In the genomic region with DNA sequence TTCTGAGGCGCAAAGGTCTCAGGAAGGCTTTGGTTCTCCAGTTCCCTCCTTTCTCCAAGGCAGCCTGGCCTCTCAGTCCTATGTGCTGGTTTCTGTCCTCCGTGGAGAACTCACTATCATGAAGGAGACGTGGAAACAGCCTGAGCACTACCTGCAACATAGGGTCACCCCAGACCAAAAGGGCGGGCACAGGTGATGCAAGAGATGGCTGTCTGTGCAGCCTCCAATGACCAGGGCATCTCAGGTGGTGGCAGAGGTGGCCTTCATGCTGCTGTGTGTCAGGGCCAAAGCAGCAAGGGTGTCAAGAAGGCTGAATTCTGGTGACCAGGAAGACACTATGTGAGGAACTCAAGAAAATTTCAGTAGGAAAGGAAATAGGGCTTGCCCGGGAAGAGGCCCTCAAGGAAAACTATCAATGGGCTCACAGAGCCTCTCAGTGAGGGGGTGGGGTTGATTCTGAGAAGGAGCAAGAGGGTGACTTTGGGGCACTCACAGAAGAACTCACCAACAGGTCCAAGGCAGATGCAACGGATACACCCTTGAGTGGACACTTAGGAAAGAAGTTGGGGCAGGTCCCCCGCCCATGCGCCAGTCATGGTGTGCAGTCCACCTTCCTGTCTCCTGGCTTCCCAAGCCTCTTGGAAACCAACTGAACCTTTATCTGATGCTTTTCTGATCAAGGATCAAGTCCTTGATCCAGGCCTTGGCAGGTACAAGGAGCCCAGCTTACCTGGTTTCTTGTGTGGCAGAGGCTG, we compare ENCODE assay signal across 27 cellular contexts.
"Had no signal": no experiment of that assay in that cellular context is flagged by ENCODE, and none has a peak within 500 bp of the region (broad histone marks: within the 10 kb centered on the region; RNA-seq: fewer than 3 reads in every experiment).

No MANE protein-coding gene starts in this region.

- H3K4me1 ChIP-seq: neural progenitor cell, pancreas, prostate gland, right atrium auricular region, right lobe of liver, sigmoid colon, stomach, thyroid gland, tibial nerve, upper lobe of left lung, uterus had no signal

- H3K9ac ChIP-seq: neural progenitor cell had no signal

- H3K27ac ChIP-seq: neural progenitor cell, pancreas, prostate gland, right atrium auricular region, right lobe of liver, sigmoid colon, stomach, thoracic aorta, thyroid gland, tibial nerve, upper lobe of left lung, uterus had no signal

- H3K27me3 ChIP-seq: neural progenitor cell, pancreas, right atrium auricular region, right lobe of liver, sigmoid colon, thyroid gland, tibial nerve, upper lobe of left lung, uterus had no signal

- H3K4me1 Mint-ChIP-seq: naive thymus-derived CD4-positive, alpha-beta T cell; natural killer cell; nephron; stimulated activated effector memory CD8-positive, alpha-beta T cell treated with anti-CD3 and anti-CD28 coated beads, Interleukin-12 subunit alpha, Interleukin-12 subunit beta, amount 100 ng/mL, for 72 hours; stimulated activated naive B cell treated with anti-CD40 and anti-IgM and Interleukin-4, amounts not matched to agents 10 μg/mL and 1 μg/mL and 100 μg/mL, for 72 hours had no signal

- H3K36me3 ChIP-seq: neural progenitor cell, pancreas, prostate gland, right atrium auricular region, right lobe of liver, sigmoid colon, stomach, thoracic aorta, thyroid gland, tibial nerve, upper lobe of left lung, uterus had no signal

- ATAC-seq: naive thymus-derived CD4-positive, alpha-beta T cell; natural killer cell; pancreas; right lobe of liver; stimulated activated effector memory CD8-positive, alpha-beta T cell treated with anti-CD3 and anti-CD28 coated beads, Interleukin-12 subunit alpha, Interleukin-12 subunit beta, amount 100 ng/mL, for 72 hours; stimulated activated naive B cell treated with anti-CD40 and anti-IgM and Interleukin-4, amounts not matched to agents 10 μg/mL and 1 μg/mL and 100 μg/mL, for 72 hours had no signal

- H3K27ac Mint-ChIP-seq: naive thymus-derived CD4-positive, alpha-beta T cell; natural killer cell; nephron; neural progenitor cell; stimulated activated effector memory CD8-positive, alpha-beta T cell treated with anti-CD3 and anti-CD28 coated beads, Interleukin-12 subunit alpha, Interleukin-12 subunit beta, amount 100 ng/mL, for 72 hours; stimulated activated naive B cell treated with anti-CD40 and anti-IgM and Interleukin-4, amounts not matched to agents 10 μg/mL and 1 μg/mL and 100 μg/mL, for 72 hours; stimulated activated naive CD8-positive, alpha-beta T cell treated with anti-CD3 and anti-CD28 coated beads, Interleukin-15, Interleukin-2, amounts not matched to agents 100 ng/mL and 50 ng/mL, for 24 hours had no signal

- H3K27me3 Mint-ChIP-seq: stimulated activated naive CD8-positive, alpha-beta T cell treated with anti-CD3 and anti-CD28 coated beads, Interleukin-15, Interleukin-2, amounts not matched to agents 100 ng/mL and 50 ng/mL, for 24 hours had no signal

- H3K4me3 ChIP-seq: neural progenitor cell, pancreas, prostate gland, right atrium auricular region, right lobe of liver, sigmoid colon, stomach, thoracic aorta, thyroid gland, tibial nerve, upper lobe of left lung, uterus had no signal

- H3K36me3 Mint-ChIP-seq: naive thymus-derived CD4-positive, alpha-beta T cell; natural killer cell; neural progenitor cell; stimulated activated effector memory CD8-positive, alpha-beta T cell treated with anti-CD3 and anti-CD28 coated beads, Interleukin-12 subunit alpha, Interleukin-12 subunit beta, amount 100 ng/mL, for 72 hours; stimulated activated naive B cell treated with anti-CD40 and anti-IgM and Interleukin-4, amounts not matched to agents 10 μg/mL and 1 μg/mL and 100 μg/mL, for 72 hours had no signal

- FAIRE-seq: pancreas, small intestine had no signal

- H3K4me3 Mint-ChIP-seq: naive thymus-derived CD4-positive, alpha-beta T cell; natural killer cell; nephron; neural progenitor cell; stimulated activated effector memory CD8-positive, alpha-beta T cell treated with anti-CD3 and anti-CD28 coated beads, Interleukin-12 subunit alpha, Interleukin-12 subunit beta, amount 100 ng/mL, for 72 hours; stimulated activated naive B cell treated with anti-CD40 and anti-IgM and Interleukin-4, amounts not matched to agents 10 μg/mL and 1 μg/mL and 100 μg/mL, for 72 hours; stimulated activated naive CD8-positive, alpha-beta T cell treated with anti-CD3 and anti-CD28 coated beads, Interleukin-15, Interleukin-2, amounts not matched to agents 100 ng/mL and 50 ng/mL, for 24 hours had no signal

- DNase-seq: naive thymus-derived CD4-positive, alpha-beta T cell; natural killer cell; occipital lobe; pancreas; retina; right lobe of liver; sigmoid colon; small intestine; stimulated activated CD4-positive, alpha-beta T cell treated with anti-CD3 and anti-CD28 coated beads, Interleukin-15, amount 100 ng/mL, for 24 hours; stimulated activated CD4-positive, alpha-beta T cell treated with anti-CD3 and anti-CD28 coated beads, Interleukin-2, amount 100 ng/mL, for 24 hours; stimulated activated CD4-positive, alpha-beta T cell treated with anti-CD3 and anti-CD28 coated beads, Interleukin-2, amount 100 ng/mL, for 48 hours; stimulated activated CD4-positive, alpha-beta T cell treated with anti-CD3 and anti-CD28 coated beads, Interleukin-4, amount 100 ng/mL, for 24 hours; stimulated activated naive B cell treated with anti-CD40 and anti-IgM and Interleukin-4, amounts not matched to agents 10 μg/mL and 1 μg/mL and 100 μg/mL, for 72 hours; stimulated activated naive CD4-positive, alpha-beta T cell treated with Interleukin-2 at 50 U/mL for 16 hours; stomach; thyroid gland; trophoblast cell; upper lobe of left lung; uterus had no signal

- H3K9me3 ChIP-seq: pancreas, prostate gland, right atrium auricular region, right lobe of liver, sigmoid colon, stomach, thoracic aorta, thyroid gland, tibial nerve, upper lobe of left lung, uterus had no signal

- H3K9me3 Mint-ChIP-seq: natural killer cell; nephron; neural progenitor cell; stimulated activated effector memory CD8-positive, alpha-beta T cell treated with anti-CD3 and anti-CD28 coated beads, Interleukin-12 subunit alpha, Interleukin-12 subunit beta, amount 100 ng/mL, for 72 hours; stimulated activated naive B cell treated with anti-CD40 and anti-IgM and Interleukin-4, amounts not matched to agents 10 μg/mL and 1 μg/mL and 100 μg/mL, for 72 hours; stimulated activated naive CD8-positive, alpha-beta T cell treated with anti-CD3 and anti-CD28 coated beads, Interleukin-15, Interleukin-2, amounts not matched to agents 100 ng/mL and 50 ng/mL, for 24 hours had no signal
